20 cellular contexts compared by ENCODE assay signal in the genomic region with DNA sequence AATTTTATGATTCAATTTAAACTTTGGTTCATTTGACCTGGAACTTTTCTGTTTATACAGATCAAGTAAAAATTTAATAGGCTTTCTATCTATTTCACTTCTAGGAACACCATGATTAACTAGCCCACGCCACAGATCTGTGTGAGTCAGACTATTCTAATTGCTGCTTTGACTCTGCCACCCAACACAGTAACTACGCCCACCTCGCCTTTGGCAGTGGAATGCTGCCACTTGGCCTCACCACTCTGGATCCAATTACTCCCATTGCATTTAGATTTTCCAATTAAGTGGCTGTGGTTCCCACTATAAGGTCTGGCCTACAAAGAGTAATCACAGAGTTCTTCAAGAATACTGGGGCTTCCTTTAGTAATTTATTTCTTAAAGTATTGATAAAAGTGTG. TPM values are rescaled to one million over a fixed set of nuclear protein-coding genes. Genes with fewer than 3 reads are reported as not detected.
DNase-seq lines count a peak whose midpoint lies in the region; TF ChIP-seq lines count a peak whose summit lies in the region.
"Had no signal": no experiment of that assay in that cellular context is flagged by ENCODE, and none has a peak within 500 bp of the region (broad histone marks: within the 10 kb centered on the region; RNA-seq: fewer than 3 reads in every experiment).

No MANE protein-coding gene starts in this region.

- peaks cover 8% of the 10 kb centered on the region for H3K4me1 Mint-ChIP-seq in MCF 10A (ENCODE audit: insufficient read depth, unreplicated experiment)
- H3K4me1 Mint-ChIP-seq: activated CD4-positive, alpha-beta T cell treated with anti-CD3 and anti-CD28 coated beads, Interleukin-2, amount 10 ng/mL, durations not matched to agents 24 days and 14 days; CD4-positive, alpha-beta memory T cell had no signal

- no peaks in the 10 kb centered on the region for H3K27me3 ChIP-seq in breast epithelium
- no peaks in the 10 kb centered on the region for H3K27me3 ChIP-seq in thyroid gland
- H3K27me3 ChIP-seq: gastrocnemius medialis, spleen, uterus had no signal

- no peaks in the 10 kb centered on the region for H3K9me3 ChIP-seq in breast epithelium
- H3K9me3 ChIP-seq in thyroid gland, result no peaks in the 10 kb centered on the region
- H3K9me3 ChIP-seq: gastrocnemius medialis, psoas muscle, spleen, uterus had no signal

- 95 to 96% methylated on average over 3 of the region's 3 CpGs for WGBS in thyroid gland, 2 donors

- DNase-seq in MCF 10A (ENCODE audit: unreplicated experiment) (peak; percentile 54), breast epithelium (ENCODE audit: low spot score in 2 of 2) (no peak), RWPE1 (ENCODE audit: low spot score) (peak; percentile 31), glomerular visceral epithelial cell (ENCODE audit: extremely low spot score) (peak; percentile 22), SKM-1 (lab: John Stamatoyannopoulos, UW; ENCODE audit: unreplicated experiment) (no peak), foreskin melanocyte (no peak), NCI-H2196 treated with DMSO at 0.1 percent for 48 hours (lab: John Stamatoyannopoulos, UW; ENCODE audit: unreplicated experiment) (no peak), thyroid gland (no peak)
- DNase-seq: activated CD4-positive, alpha-beta T cell treated with anti-CD3 and anti-CD28 coated beads, Interleukin-2, amount 10 ng/mL, durations not matched to agents 24 days and 14 days; CD4-positive, alpha-beta memory T cell; DMS79 treated with DMSO at 0.1 percent for 48 hours; gastrocnemius medialis; left cardiac atrium; NCI-H2171 treated with DMSO at 0.1 percent for 48 hours; NK-92 treated with Interleukin-12 subunit alpha and Interleukin-12 subunit beta, amount 100 ng/mL, for 24 hours; psoas muscle; spleen; uterus had no signal

- no peak overlapping the region for H3K4me3 ChIP-seq in breast epithelium
- H3K4me3 ChIP-seq in thyroid gland (replicated peaks in 1 of 3), result no peak overlapping the region
- H3K4me3 ChIP-seq: gastrocnemius medialis, psoas muscle, spleen, uterus had no signal

- H3K27ac ChIP-seq in breast epithelium (no peak overlapping the region), RWPE1 (no peak overlapping the region), thyroid gland (no peak overlapping the region)
- H3K27ac ChIP-seq: gastrocnemius medialis, KMS-11, psoas muscle, spleen, uterus had no signal

- no peaks in the 10 kb centered on the region for H3K9me3 Mint-ChIP-seq in MCF 10A (ENCODE audit: unreplicated experiment)
- H3K9me3 Mint-ChIP-seq: activated CD4-positive, alpha-beta T cell treated with anti-CD3 and anti-CD28 coated beads, Interleukin-2, amount 10 ng/mL, durations not matched to agents 24 days and 14 days; dendritic cell treated with granulocyte-macrophage colony-stimulating factor and Interleukin-4, amounts not matched to agents 40 ng/mL and 50 ng/mL, for 4 days had no signal

- H3K4me3 Mint-ChIP-seq in MCF 10A (ENCODE audit: unreplicated experiment), result no peak overlapping the region
- H3K4me3 Mint-ChIP-seq: activated CD4-positive, alpha-beta T cell treated with anti-CD3 and anti-CD28 coated beads, Interleukin-2, amount 10 ng/mL, durations not matched to agents 24 days and 14 days; CD4-positive, alpha-beta memory T cell; dendritic cell treated with granulocyte-macrophage colony-stimulating factor and Interleukin-4, amounts not matched to agents 40 ng/mL and 50 ng/mL, for 4 days had no signal

- CTCF ChIA-PET in MCF 10A (lab: Yijun Ruan, JAX), result no interaction called here
- CTCF ChIA-PET in RWPE1 (lab: Yijun Ruan, JAX), result no interaction called here

- H3K4me1 ChIP-seq in breast epithelium (no peaks in the 10 kb centered on the region), thyroid gland (no peaks in the 10 kb centered on the region)
- H3K4me1 ChIP-seq: spleen, uterus had no signal

- H3K36me3 Mint-ChIP-seq in MCF 10A (ENCODE audit: insufficient read depth, unreplicated experiment), result no peaks in the 10 kb centered on the region

- no TSS peak for BruUV-seq in MCF 10A (replicated peaks; lab: Mats Ljungman, UMichigan)

- POLR2A ChIA-PET in MCF 10A (lab: Yijun Ruan, JAX) (interaction anchor here (0.7 kb wide), 1 partner anchor 13 kb away, joined by 4 read pairs; no protein-coding TSS in a partner anchor), RWPE1 (lab: Yijun Ruan, JAX; ENCODE audit: low non-redundant PET) (no interaction called here)

- H3K36me3 ChIP-seq in breast epithelium, result no peaks in the 10 kb centered on the region
- H3K36me3 ChIP-seq in thyroid gland, result no peaks in the 10 kb centered on the region
- H3K36me3 ChIP-seq: gastrocnemius medialis, spleen, uterus had no signal

- intact Hi-C loops in MCF 10A (cut with micrococcal nuclease), result no loop called here
- intact Hi-C loops in breast epithelium (cut with DNase I; ENCODE audit: low total_unique reads), result no loop called here
- intact Hi-C loops in thyroid gland (cut with DNase I), result no loop called here

- TF ChIP-seq CTCF in MCF 10A (IDR thresholded peaks at IDR 0.05; ENCODE audit: unreplicated experiment) (no peak), breast epithelium (IDR thresholded peaks at IDR 0.05) (no peak), RWPE1 (conservative IDR thresholded peaks at IDR 0.05; ENCODE audit: low read depth) (no peak), thyroid gland (IDR thresholded peaks at IDR 0.05) (no peak)

- H3K27me3 Mint-ChIP-seq in MCF 10A (ENCODE audit: insufficient read depth, unreplicated experiment), result no peaks in the 10 kb centered on the region
- H3K27me3 Mint-ChIP-seq: activated CD4-positive, alpha-beta T cell treated with anti-CD3 and anti-CD28 coated beads, Interleukin-2, amount 10 ng/mL, durations not matched to agents 24 days and 14 days; dendritic cell treated with granulocyte-macrophage colony-stimulating factor and Interleukin-4, amounts not matched to agents 40 ng/mL and 50 ng/mL, for 4 days had no signal

- TF ChIP-seq POLR2A in breast epithelium (IDR thresholded peaks at IDR 0.05) (no peak), thyroid gland (IDR thresholded peaks at IDR 0.05) (no peak)

- H3K27ac Mint-ChIP-seq in MCF 10A (ENCODE audit: low read depth, unreplicated experiment), result no peak overlapping the region
- H3K27ac Mint-ChIP-seq: activated CD4-positive, alpha-beta T cell treated with anti-CD3 and anti-CD28 coated beads, Interleukin-2, amount 10 ng/mL, durations not matched to agents 24 days and 14 days; CD4-positive, alpha-beta memory T cell; dendritic cell treated with granulocyte-macrophage colony-stimulating factor and Interleukin-4, amounts not matched to agents 40 ng/mL and 50 ng/mL, for 4 days had no signal

RNA-seq across cellular contexts. Expression of gene LIN7C, which starts 46.6 kb away (rescaled TPM):
- total RNA-seq in MCF 10A (2022) (47.7 and 50.3 TPM in 2 replicates), breast epithelium (10 to 100 TPM; 26.6 to 43.8 (median 38.0) TPM), thyroid gland (10 to 100 TPM; 61.8 to 72.8 (median 66.3) TPM)

Comparison
In these comparisons a context has a peak if more than half of its experiments do, and no peak if none do; other contexts are left out.
1. DNase-seq: peak in MCF 10A (single experiment), RWPE1 (single experiment) and glomerular visceral epithelial cell (single experiment); none in breast epithelium (0 of 2), SKM-1 (single experiment), foreskin melanocyte (single experiment), NCI-H2196 treated with DMSO at 0.1 percent for 48 hours (single experiment) and thyroid gland (0 of 2).